ENCODE assay signal across 16 cellular contexts in genomic region chrX:134734343-134735001, GRCh38.
DNase-seq lines count a peak whose midpoint lies in the region; ATAC-seq, FAIRE-seq and TF ChIP-seq lines count a peak whose summit lies in the region.
"Had no signal": no experiment of that assay in that cellular context is flagged by ENCODE, and none has a peak within 500 bp of the region (broad histone marks: within the 10 kb centered on the region; RNA-seq: fewer than 3 reads in every experiment).

No MANE protein-coding gene starts in this region.

- H3K4me3 ChIP-seq in K562 (no peak overlapping the region), osteoblast (ENCODE audit: insufficient read depth, low read length) (no peak overlapping the region), upper lobe of left lung (no peak overlapping the region)

- peak; percentile 78 for DNase-seq in EH (ENCODE audit: low read depth)
- peak; percentile 6 for DNase-seq in NCI-H1105 (lab: John Stamatoyannopoulos, UW)
- DNase-seq in K562 (ENCODE audit: extremely low read depth in 1 of 4, low spot score in 3 of 4), result no peak
- peak; percentile 70 for DNase-seq in osteoblast (ENCODE audit: insufficient read length, low spot score, missing footprints)
- no peak for DNase-seq in GM10266 (ENCODE audit: extremely low spot score)
- no peak for DNase-seq in 8988T
- DNase-seq in upper lobe of left lung, result no peak
- no peak for DNase-seq in activated CD8-positive, alpha-beta T cell treated with anti-CD3 and anti-CD28 coated beads for 36 hours
- DNase-seq: anterior cingulate cortex; CD4-positive, alpha-beta memory T cell; endodermal cell; stimulated activated CD4-positive, alpha-beta T cell treated with anti-CD3 and anti-CD28 coated beads, Interleukin-4, amount 100 ng/mL, for 1 hour had no signal

- H3K9me3 Mint-ChIP-seq in activated CD8-positive, alpha-beta T cell treated with anti-CD3 and anti-CD28 coated beads for 36 hours, result no peaks in the 10 kb centered on the region
- H3K9me3 Mint-ChIP-seq: CD4-positive, alpha-beta memory T cell; stimulated activated naive CD8-positive, alpha-beta T cell treated with anti-CD3 and anti-CD28 coated beads, Interleukin-15, Interleukin-2, amounts not matched to agents 100 ng/mL and 50 ng/mL, for 24 hours had no signal

- ATAC-seq in K562 (no peak), upper lobe of left lung (ENCODE audit: low FRiP score in 2 of 2) (no peak)
- ATAC-seq in activated CD8-positive, alpha-beta T cell treated with anti-CD3 and anti-CD28 coated beads for 36 hours, result no peak
- ATAC-seq: HepG2 had no signal

- H3K4me1 ChIP-seq in K562 (replicated peaks in 1 of 2; ENCODE audit: control insufficient read depth in 2 of 2, insufficient read depth in 2 of 2, low read length in 2 of 2) (peaks cover 0 to 17% of the 10 kb centered on the region in 2 experiments; a peak in 4 of 5 replicates), osteoblast (ENCODE audit: insufficient read depth, low read length) (peaks cover 20% of the 10 kb centered on the region), upper lobe of left lung (no peaks in the 10 kb centered on the region)

- intact Hi-C loops in K562 (cut with micrococcal nuclease), result loop anchor here (10.0 kb wide), 1 partner anchor 170 kb away; no protein-coding TSS in a partner anchor
- intact Hi-C loops in activated CD8-positive, alpha-beta T cell treated with anti-CD3 and anti-CD28 coated beads for 36 hours (cut with micrococcal nuclease), result no loop called here

- POLR2A ChIA-PET in K562 (lab: Yijun Ruan, JAX), result interaction anchor here (0.5 to 1.3 kb wide), 4 partner anchors 13 to 179 kb away, joined by 3 to 6 read pairs (median 4); no protein-coding TSS in a partner anchor
- POLR2A ChIA-PET in activated CD8-positive, alpha-beta T cell treated with anti-CD3 and anti-CD28 coated beads for 36 hours (lab: Charles Lee), result no interaction called here

- H3K4me1 Mint-ChIP-seq in activated CD8-positive, alpha-beta T cell treated with anti-CD3 and anti-CD28 coated beads for 36 hours (ENCODE audit: low read depth), result no peaks in the 10 kb centered on the region
- H3K4me1 Mint-ChIP-seq: CD4-positive, alpha-beta memory T cell had no signal

- BruUV-seq in K562 (replicated peaks; lab: Mats Ljungman, UMichigan), result no TSS peak

- H3K27me3 Mint-ChIP-seq in activated CD8-positive, alpha-beta T cell treated with anti-CD3 and anti-CD28 coated beads for 36 hours, result no peaks in the 10 kb centered on the region
- H3K27me3 Mint-ChIP-seq: CD4-positive, alpha-beta memory T cell; progenitor cell of endocrine pancreas had no signal

- no peak for FAIRE-seq in K562 (lab: Jason Lieb, UNC)
- FAIRE-seq: HepG2, TTC549 had no signal

- H3K27ac ChIP-seq in K562 (ENCODE audit: extremely low read depth, low read depth, low read length), result no peak overlapping the region
- H3K27ac ChIP-seq in osteoblast (ENCODE audit: low read depth, low read length), result no peak overlapping the region
- H3K27ac ChIP-seq in upper lobe of left lung, result no peak overlapping the region

- H3K9me1 ChIP-seq in K562 (ENCODE audit: control insufficient read depth, insufficient read depth, low read length), result no peaks in the 10 kb centered on the region

- no peak for TF ChIP-seq EP300 in K562 (IDR thresholded peaks at IDR 0.05; ENCODE audit: low read length)
- no peak for TF ChIP-seq EP300 in upper lobe of left lung (IDR thresholded peaks at IDR 0.05)

- no peak overlapping the region for H3K4me2 ChIP-seq in K562 (ENCODE audit: insufficient read depth, low read length)
- H3K4me2 ChIP-seq in osteoblast (ENCODE audit: insufficient read depth, low read length), result no peak overlapping the region

- WGBS in K562 (ENCODE audit: insufficient coverage, low coverage, missing lambda C conversion rate), result 32% methylated on average over 5 of the region's 6 CpGs
- WGBS in upper lobe of left lung, 2 donors, result 52 to 72% methylated on average over 4 to 6 of the region's 6 CpGs

- H3K79me2 ChIP-seq in K562 (ENCODE audit: control insufficient read depth, insufficient read depth, low read length), result no peaks in the 10 kb centered on the region
- no peaks in the 10 kb centered on the region for H3K79me2 ChIP-seq in osteoblast (ENCODE audit: insufficient read depth, low read length)

- H3K9me3 ChIP-seq in K562 (replicated peaks; ENCODE audit: control insufficient read depth, insufficient read depth, low read depth, low read length) (no peaks in the 10 kb centered on the region), osteoblast (ENCODE audit: low read depth, low read length) (no peaks in the 10 kb centered on the region), upper lobe of left lung (no peaks in the 10 kb centered on the region)

- H3K36me3 ChIP-seq in K562 (ENCODE audit: control insufficient read depth, insufficient read depth, low read length), result no peaks in the 10 kb centered on the region
- no peaks in the 10 kb centered on the region for H3K36me3 ChIP-seq in osteoblast (ENCODE audit: insufficient read depth, low read length)
- no peaks in the 10 kb centered on the region for H3K36me3 ChIP-seq in upper lobe of left lung

- H3K9ac ChIP-seq in K562 (ENCODE audit: insufficient read depth in 1 of 2, low read depth in 2 of 2, low read length in 2 of 2), result no peak overlapping the region

- H3K4me3 Mint-ChIP-seq in activated CD8-positive, alpha-beta T cell treated with anti-CD3 and anti-CD28 coated beads for 36 hours, result no peak overlapping the region
- H3K4me3 Mint-ChIP-seq: endodermal cell; stimulated activated naive CD8-positive, alpha-beta T cell treated with anti-CD3 and anti-CD28 coated beads, Interleukin-15, Interleukin-2, amounts not matched to agents 100 ng/mL and 50 ng/mL, for 24 hours had no signal

- H3K36me3 Mint-ChIP-seq in activated CD8-positive, alpha-beta T cell treated with anti-CD3 and anti-CD28 coated beads for 36 hours (ENCODE audit: low read depth), result no peaks in the 10 kb centered on the region
- H3K36me3 Mint-ChIP-seq: CD4-positive, alpha-beta memory T cell had no signal

- CTCF ChIA-PET in K562 (lab: Yijun Ruan, JAX; ENCODE audit: low intra/inter-chr PET ratio), result no interaction called here
- CTCF ChIA-PET in activated CD8-positive, alpha-beta T cell treated with anti-CD3 and anti-CD28 coated beads for 36 hours (lab: Charles Lee), result no interaction called here

- H2AFZ ChIP-seq in K562 (ENCODE audit: low read depth, low read length) (no peak overlapping the region), osteoblast (ENCODE audit: low read length) (no peak overlapping the region)

- H3K27me3 ChIP-seq in K562 (ENCODE audit: control insufficient read depth in 2 of 2, insufficient read depth in 2 of 2, low read length in 2 of 2) (no peaks in the 10 kb centered on the region; a peak in 1 of 5 replicates), osteoblast (ENCODE audit: insufficient read depth, low read length) (peaks cover 3% of the 10 kb centered on the region), upper lobe of left lung (no peaks in the 10 kb centered on the region)

- in situ Hi-C loops in K562 (cut with MboI), result no loop called here

- H4K20me1 ChIP-seq in K562 (replicated peaks; ENCODE audit: control insufficient read depth, insufficient read depth, low read length) (no peaks in the 10 kb centered on the region), osteoblast (ENCODE audit: insufficient read depth, low read length) (no peaks in the 10 kb centered on the region)

- TF ChIP-seq CTCF in K562 (IDR thresholded peaks at IDR 0.05 in 2 of 3, conservative IDR thresholded peaks at IDR 0.05 in 1 of 3; ENCODE audit: insufficient read depth in 2 of 3, low read depth in 1 of 3, low read length in 3 of 3), result no peak
- no peak for TF ChIP-seq CTCF in osteoblast (IDR thresholded peaks at IDR 0.05; ENCODE audit: extremely low read depth, low read depth, low read length)
- no peak for TF ChIP-seq CTCF in GM10266 (IDR thresholded peaks at IDR 0.05; ENCODE audit: control insufficient read depth, insufficient read depth, low read depth, missing control alignments)
- TF ChIP-seq CTCF in upper lobe of left lung (IDR thresholded peaks at IDR 0.05), result no peak
- TF ChIP-seq CTCF in activated CD8-positive, alpha-beta T cell treated with anti-CD3 and anti-CD28 coated beads for 36 hours (IDR thresholded peaks at IDR 0.05), result no peak

- no peak overlapping the region for H3K27ac Mint-ChIP-seq in activated CD8-positive, alpha-beta T cell treated with anti-CD3 and anti-CD28 coated beads for 36 hours
- H3K27ac Mint-ChIP-seq: CD4-positive, alpha-beta memory T cell; endodermal cell; progenitor cell of endocrine pancreas; stimulated activated naive CD8-positive, alpha-beta T cell treated with anti-CD3 and anti-CD28 coated beads, Interleukin-15, Interleukin-2, amounts not matched to agents 100 ng/mL and 50 ng/mL, for 24 hours had no signal

- TF ChIP-seq POLR2A in K562 (conservative IDR thresholded peaks at IDR 0.05) (no peak), upper lobe of left lung (IDR thresholded peaks at IDR 0.05) (no peak)

- no peak for TF ChIP-seq RAD21 in K562 (CRISPR knock-in tag; conservative IDR thresholded peaks at IDR 0.05 in 1 of 2, IDR thresholded peaks at IDR 0.05 in 1 of 2)

TF ChIP-seq in K562, 482 proteins besides CTCF, POLR2A, EP300 and RAD21 (continues in another document):
- TF ChIP-seq VEZF1 (CRISPR knock-in tag; IDR thresholded peaks at IDR 0.05) (peak; percentile 28; the same call in 1 of the 2 replicates), ZNF146 (CRISPR knock-in tag; IDR thresholded peaks at IDR 0.05; ENCODE audit: unreplicated experiment) (no peak), SOX6 (IDR thresholded peaks at IDR 0.05) (no peak), PCBP2 (IDR thresholded peaks at IDR 0.05; ENCODE audit: low read depth, low read length, poor library complexity, severe bottlenecking) (no peak), ZFP30 (CRISPR knock-in tag; IDR thresholded peaks at IDR 0.05; ENCODE audit: borderline replicate concordance) (no peak), ZNF561 (CRISPR knock-in tag; conservative IDR thresholded peaks at IDR 0.05) (no peak), MTA2 (IDR thresholded peaks at IDR 0.05; ENCODE audit: low read depth) (no peak), PHF8 (IDR thresholded peaks at IDR 0.05; ENCODE audit: borderline replicate concordance, low read length) (no peak), KLF16 (IDR thresholded peaks at IDR 0.05) (no peak)

Comparison
In these comparisons a context has a peak if more than half of its experiments do, and no peak if none do; other contexts are left out.
1. DNase-seq: peak in EH (single experiment), NCI-H1105 (single experiment) and osteoblast (single experiment); none in K562 (0 of 4), GM10266 (single experiment), 8988T (single experiment), upper lobe of left lung (0 of 2) and activated CD8-positive, alpha-beta T cell treated with anti-CD3 and anti-CD28 coated beads for 36 hours (single experiment).